In the genomic region with DNA sequence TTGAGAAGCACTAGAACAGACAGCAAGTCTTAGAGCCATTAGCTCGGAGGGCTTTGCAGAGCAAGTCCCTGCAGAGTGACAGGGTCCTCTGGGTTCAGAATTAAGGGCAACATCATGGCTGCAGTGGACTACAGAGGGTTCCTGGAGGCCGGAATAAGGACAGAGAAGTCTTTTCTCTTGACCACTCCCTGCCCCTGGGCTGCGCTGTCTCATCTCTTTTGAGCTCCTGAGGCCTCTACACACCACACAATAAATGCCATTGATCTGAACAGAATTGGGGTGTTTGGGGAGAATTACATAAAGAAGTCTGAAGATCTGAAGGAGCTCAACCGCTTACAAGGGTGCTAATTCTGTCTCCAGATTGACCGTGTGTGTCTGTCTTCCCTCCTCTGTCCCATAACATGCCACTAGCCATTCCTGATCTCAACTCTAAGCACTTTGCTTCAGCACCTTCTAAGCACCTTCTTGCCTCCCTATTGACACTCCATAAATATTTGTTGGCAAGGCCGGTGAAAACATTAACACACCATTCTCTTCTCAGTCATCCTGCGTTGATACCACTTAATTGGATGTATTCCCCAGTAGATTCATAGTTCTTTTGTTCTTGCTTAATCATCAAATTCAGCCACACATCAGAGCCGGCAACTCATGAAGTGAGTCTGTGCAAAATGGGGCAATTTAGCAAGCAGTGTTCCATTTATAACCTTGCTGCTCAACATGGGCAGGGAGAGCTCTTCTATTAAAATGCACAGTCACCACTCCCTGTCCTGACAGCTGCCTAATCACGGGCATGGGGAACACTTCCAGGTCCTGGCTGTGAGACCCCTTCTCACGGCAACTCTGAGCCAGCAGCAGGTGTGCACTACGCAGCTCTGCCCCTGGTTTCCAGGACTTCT, we compare ENCODE assay signal across 30 cellular contexts. TPM values are rescaled to one million over a fixed set of nuclear protein-coding genes. Genes with fewer than 3 reads are reported as not detected.
A peak's percentile ranks its signal among the peaks of the same experiment; 100 is the strongest.
DNase-seq lines count a peak whose midpoint lies in the region; ATAC-seq, FAIRE-seq and TF ChIP-seq lines count a peak whose summit lies in the region.
"Had no signal": no experiment of that assay in that cellular context is flagged by ENCODE, and none has a peak within 500 bp of the region (broad histone marks: within the 10 kb centered on the region; RNA-seq: fewer than 3 reads in every experiment).

No MANE protein-coding gene starts in this region.

- H4K8ac ChIP-seq in IMR-90 (ENCODE audit: low read depth in 2 of 2, low read length in 2 of 2): no peak overlapping the region
- H4K8ac ChIP-seq in mesendoderm (ENCODE audit: low read depth, low read length): no peak overlapping the region

- no peak overlapping the region for H3K18ac ChIP-seq in IMR-90 (ENCODE audit: low read depth, low read length)
- H3K18ac ChIP-seq in mesendoderm (ENCODE audit: low read length): no peak overlapping the region

- POLR2A ChIA-PET in IMR-90 (lab: Charles Lee; ENCODE audit: unreplicated experiment): no interaction called here
- POLR2A ChIA-PET in GM12878 (lab: Charles Lee): no interaction called here

- no peak for ATAC-seq in IMR-90 (ENCODE audit: low read depth)
- ATAC-seq in GM12878: peak; percentile 32; the same call in 1 of the 3 replicates
- no peak for ATAC-seq in HG03025 (IDR thresholded peaks at IDR 0.05; ENCODE audit: low FRiP score, unreplicated experiment)
- no peak for ATAC-seq in GM18858 (IDR thresholded peaks at IDR 0.05; ENCODE audit: unreplicated experiment)
- ATAC-seq: stimulated activated naive CD8-positive, alpha-beta T cell treated with anti-CD3 and anti-CD28 coated beads, Interleukin-15, Interleukin-2, amounts not matched to agents 100 U/mL and 50 U/mL, for 24 hours had no signal

- H3K4ac ChIP-seq in IMR-90 (ENCODE audit: low read depth, low read length): no peak overlapping the region
- peak overlapping the region; percentile 56 for H3K4ac ChIP-seq in mesendoderm (ENCODE audit: low read depth, low read length)

- no peak for FAIRE-seq in GM12878 (lab: Jason Lieb, UNC)
- FAIRE-seq: GM12891, small intestine had no signal

- H2BK15ac ChIP-seq in IMR-90 (ENCODE audit: low read depth, low read length) (no peak overlapping the region), mesendoderm (replicated peaks; ENCODE audit: low read depth) (no peak overlapping the region)

- SMC1A ChIA-PET in GM12878 (lab: Charles Lee; ENCODE audit: uncharacterized antibody, unreplicated experiment): no interaction called here

- no peak overlapping the region for H3K14ac ChIP-seq in IMR-90 (replicated peaks; ENCODE audit: low read depth, low read length)

- 59% methylated on average over 4 of the region's 11 CpGs; no CpG with 5 or more reads in 1 of the 2 experiments for WGBS in IMR-90 (ENCODE audit: extremely low coverage in 2 of 2, insufficient read length in 1 of 2), 2 experiments
- WGBS in GM12878 (ENCODE audit: insufficient coverage, insufficient replicate concordance, low lambda C conversion rate, missing lambda C conversion rate): 39% methylated on average over 11 of the region's 11 CpGs
- WGBS in mesendoderm (ENCODE audit: extremely low coverage, insufficient coverage, low lambda C conversion rate): no CpG with 5 or more reads among the region's 11 CpGs

- H3K27me3 ChIP-seq in IMR-90 (ENCODE audit: control insufficient read depth, insufficient read depth, low read length) (peaks cover 36% of the 10 kb centered on the region), GM12878 (replicated peaks in 1 of 2; ENCODE audit: control insufficient read depth in 2 of 2, insufficient read depth in 2 of 2, low read length in 1 of 2) (peaks cover 0 to 2% of the 10 kb centered on the region in 2 experiments; a peak in 2 of 4 replicates), mesendoderm (ENCODE audit: insufficient read depth, low read length, poor library complexity) (no peaks in the 10 kb centered on the region)
- H3K27me3 ChIP-seq: adrenal gland, breast epithelium, hepatocyte, transverse colon had no signal

- TF ChIP-seq POLR2A in IMR-90 (IDR thresholded peaks at IDR 0.05; ENCODE audit: low read depth, low read length): no peak
- no peak for TF ChIP-seq POLR2A in GM12878 (IDR thresholded peaks at IDR 0.05; ENCODE audit: low read depth, low read length)

- peak overlapping the region; percentile 61 for H2AFZ ChIP-seq in IMR-90 (replicated peaks; ENCODE audit: low read length, poor library complexity)
- no peak overlapping the region for H2AFZ ChIP-seq in GM12878 (ENCODE audit: control insufficient read depth, low read depth, low read length)
- H2AFZ ChIP-seq: GM23248, hepatocyte, parathyroid adenoma, PC-9 had no signal

- no peaks in the 10 kb centered on the region for H3K79me1 ChIP-seq in IMR-90 (ENCODE audit: low read depth in 1 of 2, low read length in 2 of 2)
- no peaks in the 10 kb centered on the region for H3K79me1 ChIP-seq in mesendoderm (ENCODE audit: low read length)

- H4K5ac ChIP-seq in IMR-90 (ENCODE audit: low read depth, low read length): no peak overlapping the region
- H4K5ac ChIP-seq in mesendoderm (ENCODE audit: low read length): no peak overlapping the region

- H3K27ac ChIP-seq in IMR-90 (ENCODE audit: insufficient read depth, low read length) (no peak overlapping the region), GM12878 (ENCODE audit: control insufficient read depth, insufficient read depth) (no peak overlapping the region), mesendoderm (ENCODE audit: low read depth, low read length) (no peak overlapping the region)
- H3K27ac ChIP-seq: adrenal gland, breast epithelium, GM23248, hepatocyte, parathyroid adenoma, PC-9, SK-N-MC, transverse colon had no signal

- H3K9me3 ChIP-seq in IMR-90 (ENCODE audit: control insufficient read depth, insufficient read depth, low read length) (no peaks in the 10 kb centered on the region), GM12878 (replicated peaks; ENCODE audit: control insufficient read depth, insufficient read depth, low read length) (no peaks in the 10 kb centered on the region)
- H3K9me3 ChIP-seq: adrenal gland, breast epithelium, transverse colon had no signal

- dilution Hi-C loops in IMR-90 (cut with HindIII; ENCODE audit: low sequenced_read_pairs, unreplicated experiment): no loop called here

- H3K36me3 ChIP-seq in IMR-90 (ENCODE audit: control insufficient read depth, insufficient read depth, low read length): no peaks in the 10 kb centered on the region
- H3K36me3 ChIP-seq in GM12878 (ENCODE audit: control insufficient read depth in 2 of 2, insufficient read depth in 2 of 2, low read length in 1 of 2): no peaks in the 10 kb centered on the region
- H3K36me3 ChIP-seq in mesendoderm (ENCODE audit: control insufficient read depth, insufficient read depth, low read length): no peaks in the 10 kb centered on the region
- H3K36me3 ChIP-seq: adrenal gland, breast epithelium, transverse colon had no signal

- H3K23ac ChIP-seq in IMR-90 (ENCODE audit: low read depth, low read length) (no peak overlapping the region), mesendoderm (ENCODE audit: low read length) (no peak overlapping the region)

- no peaks in the 10 kb centered on the region for H3K9me1 ChIP-seq in IMR-90 (ENCODE audit: insufficient read depth, low read length)

- no peak overlapping the region for H4K91ac ChIP-seq in IMR-90 (ENCODE audit: insufficient read depth, low read depth, low read length)

- H3K56ac ChIP-seq in IMR-90 (ENCODE audit: extremely low read depth, insufficient read depth, low read length): no peak overlapping the region
- no peak overlapping the region for H3K56ac ChIP-seq in mesendoderm (ENCODE audit: low read length)

- CTCF ChIA-PET in IMR-90 (lab: Yijun Ruan, JAX): no interaction called here
- CTCF ChIA-PET in GM12878 (lab: Yijun Ruan, JAX): no interaction called here

- TF ChIP-seq CTCF in IMR-90 (conservative IDR thresholded peaks at IDR 0.05; ENCODE audit: low read depth, low read length) (no peak), GM12878 (IDR thresholded peaks at IDR 0.05 in 2 of 3, conservative IDR thresholded peaks at IDR 0.05 in 1 of 3; ENCODE audit: control insufficient read depth in 2 of 3, extremely low read depth in 1 of 3, insufficient read depth in 1 of 3, low read depth in 3 of 3, low read length in 3 of 3) (no peak)

- BruUV-seq in IMR-90 (replicated peaks; lab: Mats Ljungman, UMichigan): no TSS peak
- no TSS peak for BruUV-seq in GM12878 (replicated peaks; lab: Mats Ljungman, UMichigan)

- RAD21 ChIA-PET in GM12878 (lab: Charles Lee; ENCODE audit: unreplicated experiment): no interaction called here

- H2AK9ac ChIP-seq in IMR-90 (replicated peaks; ENCODE audit: low read depth, low read length, poor library complexity): no peak overlapping the region

- TF ChIP-seq RAD21 in IMR-90 (IDR thresholded peaks at IDR 0.05; ENCODE audit: low read length) (no peak), GM12878 (IDR thresholded peaks at IDR 0.05; ENCODE audit: insufficient read depth, low read depth, low read length) (no peak)

- no peak overlapping the region for H2AK5ac ChIP-seq in IMR-90 (ENCODE audit: low read depth, low read length)
- H2AK5ac ChIP-seq in mesendoderm (ENCODE audit: low read length): no peak overlapping the region

- H3K4me2 ChIP-seq in IMR-90 (ENCODE audit: low read depth, low read length) (no peak overlapping the region), GM12878 (ENCODE audit: control insufficient read depth, insufficient read depth) (no peak overlapping the region), mesendoderm (ENCODE audit: low read length) (no peak overlapping the region)
- H3K4me2 ChIP-seq: hepatocyte, PC-9 had no signal

- intact Hi-C loops in IMR-90 (cut with micrococcal nuclease) (no loop called here), GM12878 (cut with micrococcal nuclease; ENCODE audit: unreplicated experiment) (no loop called here)

- TF ChIP-seq EP300 in GM12878 (IDR thresholded peaks at IDR 0.05; ENCODE audit: borderline replicate concordance in 1 of 2, control insufficient read depth in 1 of 2, low read depth in 2 of 2, low read length in 2 of 2): no peak

- H3K4me3 ChIP-seq in IMR-90 (ENCODE audit: insufficient read depth, low read depth, low read length): no peak overlapping the region
- H3K4me3 ChIP-seq in GM12878: no peak overlapping the region
- no peak overlapping the region for H3K4me3 ChIP-seq in mesendoderm (ENCODE audit: low read length)
- H3K4me3 ChIP-seq: adrenal gland, breast epithelium, GM23248, hepatocyte, PC-9, SK-N-MC, transverse colon had no signal

- no peak overlapping the region for H2BK20ac ChIP-seq in IMR-90 (ENCODE audit: low read depth, low read length)

- DNase-seq in COLO829 (ENCODE audit: low spot score) (peak; percentile 42), IMR-90 (no peak), GM12878 (ENCODE audit: low read depth, low spot score) (no peak), mesendoderm (peak; percentile 26), NCI-H2107 treated with DMSO at 0.1 percent for 48 hours (lab: John Stamatoyannopoulos, UW; ENCODE audit: unreplicated experiment) (no peak)
- no peak for DNase-seq in activated CD8-positive, alpha-beta memory T cell treated with anti-CD3 and anti-CD28 coated beads, Interleukin-2, amount 50 U/mL, for 48 hours
- DNase-seq: activated CD4-positive, alpha-beta T cell treated with anti-CD3 and anti-CD28 coated beads, Interleukin-2, amount 50 U/mL, for 4 hours; activated gamma-delta T cell treated with Interleukin-2 at 50 U/mL for 16 hours; activated T-cell treated with anti-CD3 and anti-CD28 coated beads for 4 hours; adrenal gland; CD4-positive, CD25-positive, alpha-beta regulatory T cell; foreskin fibroblast; GM23248; Kasumi-1; naive B cell; NCI-H526 treated with DMSO at 0.1 percent for 48 hours; PC-9; small intestine; stimulated activated CD4-positive, alpha-beta T cell treated with anti-CD3 and anti-CD28 coated beads, Interleukin-2, amount 100 ng/mL, for 48 hours; stimulated activated naive CD8-positive, alpha-beta T cell treated with anti-CD3 and anti-CD28 coated beads, Interleukin-15, Interleukin-2, amounts not matched to agents 100 U/mL and 50 U/mL, for 24 hours; T-helper 2 cell; transverse colon had no signal

- H3K9ac ChIP-seq in IMR-90 (ENCODE audit: low read depth, low read length): no peak overlapping the region
- H3K9ac ChIP-seq in GM12878 (ENCODE audit: control insufficient read depth, insufficient read depth, low read length): no peak overlapping the region
- H3K9ac ChIP-seq in mesendoderm (ENCODE audit: low read length): no peak overlapping the region
- H3K9ac ChIP-seq: GM23248, parathyroid adenoma had no signal

- in situ Hi-C loops in IMR-90 (cut with MboI; ENCODE audit: low sequenced_read_pairs): no loop called here
- in situ Hi-C loops in GM12878 (cut with MboI): no loop called here

- H3K4me1 ChIP-seq in IMR-90 (ENCODE audit: control insufficient read depth, insufficient read depth, low read length): no peaks in the 10 kb centered on the region
- H3K4me1 ChIP-seq in GM12878 (ENCODE audit: control insufficient read depth, insufficient read depth, low read length): no peaks in the 10 kb centered on the region
- no peaks in the 10 kb centered on the region for H3K4me1 ChIP-seq in mesendoderm (ENCODE audit: control insufficient read depth, low read depth, low read length)
- H3K4me1 ChIP-seq: adrenal gland, breast epithelium, parathyroid adenoma had no signal

- no peaks in the 10 kb centered on the region for H3K79me2 ChIP-seq in GM12878 (ENCODE audit: control insufficient read depth, insufficient read depth, low read length)
- no peaks in the 10 kb centered on the region for H3K79me2 ChIP-seq in mesendoderm (ENCODE audit: control insufficient read depth, insufficient read depth, low read length)
- H3K79me2 ChIP-seq: hepatocyte, parathyroid adenoma had no signal

- H2BK5ac ChIP-seq in IMR-90 (ENCODE audit: low read depth, low read length, poor library complexity, severe bottlenecking): no peak overlapping the region
- H2BK5ac ChIP-seq in mesendoderm (ENCODE audit: low read length): no peak overlapping the region

- H4K20me1 ChIP-seq in IMR-90 (ENCODE audit: insufficient read depth, low read length) (no peaks in the 10 kb centered on the region), GM12878 (ENCODE audit: control insufficient read depth, insufficient read depth) (no peaks in the 10 kb centered on the region; the same call in 1 of the 2 replicates)

- H2BK120ac ChIP-seq in IMR-90 (ENCODE audit: low read depth, low read length) (no peak overlapping the region), mesendoderm (ENCODE audit: low read depth, low read length) (no peak overlapping the region)

RNA-seq across cellular contexts. Expression of a gene that starts 49.7 kb away (rescaled TPM):
- total RNA-seq in IMR-90 (2012; rRNA removed) (0.36 and 0.56 TPM in 2 replicates), GM12878 (2014; rRNA removed) (0.05 and 0.23 TPM in 2 replicates), GM12878 (2014; rRNA removed; fragmentation: Illumina TruSeq; extraction: Trizol) (0.18 and 0.58 TPM in 2 replicates), GM12878 (2021) (0.45 and 0.69 TPM in 2 replicates)
- polyA plus RNA-seq in IMR-90 (2012; rRNA removed) (1.5 and 2.4 TPM in 2 replicates), GM12878 (2011; rRNA removed) (0.36 and 0.76 TPM in 2 replicates), GM12878 (2014; fragmentation: Illumina TruSeq; extraction: Trizol) (0.62 and 1.00 TPM in 2 replicates), GM12878 (2014; fragmentation: Nextera tagmentation; extraction: Ambion mirVana) (under 1 TPM; 0.02 to 0.09 TPM), GM12878 (2014; rRNA removed) (0.12 and 1.4 TPM in 2 replicates), GM12878 (2016; fragmentation: Nextera tagmentation; extraction: Ambion mirVana) (1 to 10 TPM; 1.4 to 2.0 TPM)
- 0.19 and 1.0 TPM in 2 replicates for polyA plus RNA-seq in IMR-90 (2012; cell fraction: cytosol; rRNA removed)
- polyA plus RNA-seq in IMR-90 (2012; cell fraction: nucleus; rRNA removed; ENCODE audit: low replicate concordance): 0.21 and 0.83 TPM in 2 replicates
- 0.10 and 0.37 TPM in 2 replicates for total RNA-seq in GM12878 (2013; cell fraction: nucleolus; rRNA removed)
- polyA plus RNA-seq in GM12878 (2011; ENCODE audit: low read depth): 0.09 TPM
- polyA plus RNA-seq in GM12878 (2011; cell fraction: cytosol; rRNA removed): 0.84 and 1.4 TPM in 2 replicates
- 0.57 and 1.3 TPM in 2 replicates for polyA plus RNA-seq in GM12878 (2011; cell fraction: nucleus; rRNA removed)
- polyA plus RNA-seq in GM12878 (2012): 0.12 and 0.56 TPM in 2 replicates
- 0.26 and 2.2 TPM in 2 replicates for polyA minus RNA-seq in GM12878 (2011; rRNA and poly(A)+ RNA removed)
- polyA minus RNA-seq in GM12878 (2011; cell fraction: cytosol; rRNA and poly(A)+ RNA removed): 0.53 TPM in 1 of 2 replicates, not detected in the other
- 0.73 and 1.4 TPM in 2 replicates for polyA minus RNA-seq in GM12878 (2011; cell fraction: nucleus; rRNA and poly(A)+ RNA removed)
- 3.8 TPM for polyA plus RNA-seq in mesendoderm (2013, experiment 1 of 2)
- polyA plus RNA-seq in mesendoderm (2013, experiment 2 of 2): 3.8 TPM
- total RNA-seq: CD4-positive, CD25-positive, alpha-beta regulatory T cell; HT-29 had no signal
- polyA plus RNA-seq: CD4-positive, CD25-positive, alpha-beta regulatory T cell had no signal

Comparison
In these comparisons a context has a peak if more than half of its experiments do, and no peak if none do; other contexts are left out.
1. DNase-seq: peak in COLO829 (single experiment) and mesendoderm (single experiment); none in IMR-90 (single experiment), GM12878 (single experiment), NCI-H2107 treated with DMSO at 0.1 percent for 48 hours (single experiment) and activated CD8-positive, alpha-beta memory T cell treated with anti-CD3 and anti-CD28 coated beads, Interleukin-2, amount 50 U/mL, for 48 hours (single experiment).